In the genomic region with DNA sequence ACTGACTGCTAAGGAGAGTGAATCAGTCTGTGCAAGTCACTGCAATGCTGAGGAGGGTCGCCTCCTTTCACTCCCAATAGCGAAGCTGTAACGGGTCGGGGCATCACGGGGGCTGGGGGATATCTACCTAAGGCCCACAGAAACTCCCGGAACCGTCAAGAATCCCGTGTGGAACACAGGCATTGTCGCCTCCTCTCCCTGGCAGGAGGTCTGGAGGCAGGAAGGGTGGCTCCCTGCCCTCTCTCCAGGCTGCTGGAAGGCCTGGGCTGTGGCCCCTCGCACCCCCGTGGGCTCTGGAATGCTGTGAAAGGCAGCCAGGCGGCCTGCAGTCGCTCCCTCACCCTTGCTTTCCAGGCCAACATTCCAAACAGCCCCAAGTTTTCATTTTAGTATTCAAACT, we compare ENCODE assay signal across 19 cellular contexts.
"Had no signal": no experiment of that assay in that cellular context is flagged by ENCODE, and none has a peak within 500 bp of the region (broad histone marks: within the 10 kb centered on the region; RNA-seq: fewer than 3 reads in every experiment).

No MANE protein-coding gene starts in this region.

- ATAC-seq: gastroesophageal sphincter; heart left ventricle; left ventricle myocardium superior; naive thymus-derived CD4-positive, alpha-beta T cell; pancreas; sciatic nerve; stimulated activated memory B cell treated with anti-CD40 and anti-IgM and Interleukin-4, amounts not matched to agents 10 μg/mL and 1 μg/mL and 100 μg/mL, for 72 hours had no signal

- H3K27me3 ChIP-seq: gastroesophageal sphincter, heart left ventricle, pancreas had no signal

- H3K4me3 ChIP-seq: gastroesophageal sphincter, heart left ventricle, neural progenitor cell, pancreas, smooth muscle cell had no signal

- H3K9me3 ChIP-seq: gastroesophageal sphincter, heart left ventricle, pancreas had no signal

- H3K27ac ChIP-seq: gastroesophageal sphincter, heart left ventricle, neural progenitor cell, pancreas, WERI-Rb-1 had no signal

- H3K36me3 ChIP-seq: neural progenitor cell, pancreas, WERI-Rb-1 had no signal

- H3K4me1 ChIP-seq: neural progenitor cell had no signal

- DNase-seq: activated CD4-positive, alpha-beta T cell treated with anti-CD3 and anti-CD28 coated beads for 1 hour; activated CD8-positive, alpha-beta memory T cell treated with anti-CD3 and anti-CD28 coated beads for 24 hours; activated CD8-positive, alpha-beta memory T cell treated with anti-CD3 and anti-CD28 coated beads, Interleukin-2, amount 50 U/mL, for 48 hours; activated gamma-delta T cell; activated naive CD8-positive, alpha-beta T cell treated with anti-CD3 and anti-CD28 coated beads, Interleukin-2, amount 10 ng/mL, durations not matched to agents 7 days and 5 days; cortex of kidney; erythroblast; heart left ventricle; kidney glomerular epithelial cell; left ventricle myocardium superior; naive thymus-derived CD4-positive, alpha-beta T cell; pancreas; stimulated activated CD4-positive, alpha-beta T cell treated with anti-CD3 and anti-CD28 coated beads, Interleukin-4, amount 100 ng/mL, for 24 hours; WERI-Rb-1 had no signal
